Comparison of ENCODE assay signal across 1 cellular context in genomic region chr1:98053471-98054366, GRCh38.
TF ChIP-seq lines count a peak whose summit lies in the region.

No MANE protein-coding gene starts in this region.

TF ChIP-seq in WTC11, 78 proteins besides CTCF, POLR2A, EP300 and RAD21 (continued from another document and continues in another):
- TF ChIP-seq AFF4 (CRISPR knock-in tag; IDR thresholded peaks at IDR 0.05; ENCODE audit: borderline replicate concordance) (no peak), NFE2L1 (CRISPR knock-in tag; IDR thresholded peaks at IDR 0.05) (no peak), CDX4 (CRISPR knock-in tag; IDR thresholded peaks at IDR 0.05; ENCODE audit: borderline replicate concordance) (no peak), CREM (CRISPR knock-in tag; IDR thresholded peaks at IDR 0.05) (no peak), FOXP1 (CRISPR knock-in tag; IDR thresholded peaks at IDR 0.05; ENCODE audit: borderline replicate concordance) (peak; percentile 60; the same call in 1 of the 2 replicates), TP53 (CRISPR knock-in tag; IDR thresholded peaks at IDR 0.05) (no peak), STAT6 (CRISPR knock-in tag; conservative IDR thresholded peaks at IDR 0.05; ENCODE audit: low read depth) (no peak), HMGA2 (CRISPR knock-in tag; IDR thresholded peaks at IDR 0.05) (no peak), CREB1 (CRISPR knock-in tag; IDR thresholded peaks at IDR 0.05) (no peak), CBFB (CRISPR knock-in tag; IDR thresholded peaks at IDR 0.05; ENCODE audit: low read depth) (no peak), PREB (CRISPR knock-in tag; IDR thresholded peaks at IDR 0.05; ENCODE audit: borderline replicate concordance) (no peak), PRDM15 (CRISPR knock-in tag; IDR thresholded peaks at IDR 0.05) (0 out of 2 replicates have a peak, but pooled peaks have one; percentile 29), MXD4 (CRISPR knock-in tag; IDR thresholded peaks at IDR 0.05; ENCODE audit: borderline replicate concordance) (no peak), TEAD1 (CRISPR knock-in tag; IDR thresholded peaks at IDR 0.05) (no peak), ESRRA (CRISPR knock-in tag; IDR thresholded peaks at IDR 0.05; ENCODE audit: borderline replicate concordance) (no peak), MAX (CRISPR knock-in tag; IDR thresholded peaks at IDR 0.05) (0 out of 2 replicates have a peak, but pooled peaks have one; percentile 26), ZNF423 (CRISPR knock-in tag; IDR thresholded peaks at IDR 0.05) (no peak), ZNF121 (CRISPR knock-in tag; IDR thresholded peaks at IDR 0.05) (peak; percentile 35; the same call in 1 of the 2 replicates), NR2C2 (CRISPR knock-in tag; IDR thresholded peaks at IDR 0.05) (no peak), GTF2I (CRISPR knock-in tag; conservative IDR thresholded peaks at IDR 0.05) (no peak), ZNF263 (CRISPR knock-in tag; IDR thresholded peaks at IDR 0.05; ENCODE audit: low read depth) (peak; percentile 98), E2F5 (CRISPR knock-in tag; IDR thresholded peaks at IDR 0.05) (no peak)
- TF ChIP-seq, protein P1, sequence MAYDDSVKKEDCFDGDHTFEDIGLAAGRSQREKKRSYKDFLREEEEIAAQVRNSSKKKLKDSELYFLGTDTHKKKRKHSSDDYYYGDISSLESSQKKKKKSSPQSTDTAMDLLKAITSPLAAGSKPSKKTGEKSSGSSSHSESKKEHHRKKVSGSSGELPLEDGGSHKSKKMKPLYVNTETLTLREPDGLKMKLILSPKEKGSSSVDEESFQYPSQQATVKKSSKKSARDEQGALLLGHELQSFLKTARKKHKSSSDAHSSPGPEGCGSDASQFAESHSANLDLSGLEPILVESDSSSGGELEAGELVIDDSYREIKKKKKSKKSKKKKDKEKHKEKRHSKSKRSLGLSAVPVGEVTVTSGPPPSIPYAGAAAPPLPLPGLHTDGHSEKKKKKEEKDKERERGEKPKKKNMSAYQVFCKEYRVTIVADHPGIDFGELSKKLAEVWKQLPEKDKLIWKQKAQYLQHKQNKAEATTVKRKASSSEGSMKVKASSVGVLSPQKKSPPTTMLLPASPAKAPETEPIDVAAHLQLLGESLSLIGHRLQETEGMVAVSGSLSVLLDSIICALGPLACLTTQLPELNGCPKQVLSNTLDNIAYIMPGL (CRISPR knock-in tag; IDR thresholded peaks at IDR 0.05), result peak; percentile 78
- TF ChIP-seq, protein P2, sequence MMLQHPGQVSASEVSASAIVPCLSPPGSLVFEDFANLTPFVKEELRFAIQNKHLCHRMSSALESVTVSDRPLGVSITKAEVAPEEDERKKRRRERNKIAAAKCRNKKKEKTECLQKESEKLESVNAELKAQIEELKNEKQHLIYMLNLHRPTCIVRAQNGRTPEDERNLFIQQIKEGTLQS (CRISPR knock-in tag; conservative IDR thresholded peaks at IDR 0.05), result no peak
- TF ChIP-seq, protein P3, sequence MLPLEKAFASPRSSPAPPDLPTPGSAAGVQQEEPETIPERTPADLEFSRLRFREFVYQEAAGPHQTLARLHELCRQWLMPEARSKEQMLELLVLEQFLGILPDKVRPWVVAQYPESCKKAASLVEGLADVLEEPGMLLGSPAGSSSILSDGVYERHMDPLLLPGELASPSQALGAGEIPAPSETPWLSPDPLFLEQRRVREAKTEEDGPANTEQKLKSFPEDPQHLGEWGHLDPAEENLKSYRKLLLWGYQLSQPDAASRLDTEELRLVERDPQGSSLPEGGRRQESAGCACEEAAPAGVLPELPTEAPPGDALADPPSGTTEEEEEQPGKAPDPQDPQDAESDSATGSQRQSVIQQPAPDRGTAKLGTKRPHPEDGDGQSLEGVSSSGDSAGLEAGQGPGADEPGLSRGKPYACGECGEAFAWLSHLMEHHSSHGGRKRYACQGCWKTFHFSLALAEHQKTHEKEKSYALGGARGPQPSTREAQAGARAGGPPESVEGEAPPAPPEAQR (CRISPR knock-in tag; IDR thresholded peaks at IDR 0.05), result no peak
- TF ChIP-seq, protein P4, sequence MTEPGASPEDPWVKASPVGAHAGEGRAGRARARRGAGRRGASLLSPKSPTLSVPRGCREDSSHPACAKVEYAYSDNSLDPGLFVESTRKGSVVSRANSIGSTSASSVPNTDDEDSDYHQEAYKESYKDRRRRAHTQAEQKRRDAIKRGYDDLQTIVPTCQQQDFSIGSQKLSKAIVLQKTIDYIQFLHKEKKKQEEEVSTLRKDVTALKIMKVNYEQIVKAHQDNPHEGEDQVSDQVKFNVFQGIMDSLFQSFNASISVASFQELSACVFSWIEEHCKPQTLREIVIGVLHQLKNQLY (CRISPR knock-in tag; IDR thresholded peaks at IDR 0.05), result no peak
- TF ChIP-seq, protein P5, sequence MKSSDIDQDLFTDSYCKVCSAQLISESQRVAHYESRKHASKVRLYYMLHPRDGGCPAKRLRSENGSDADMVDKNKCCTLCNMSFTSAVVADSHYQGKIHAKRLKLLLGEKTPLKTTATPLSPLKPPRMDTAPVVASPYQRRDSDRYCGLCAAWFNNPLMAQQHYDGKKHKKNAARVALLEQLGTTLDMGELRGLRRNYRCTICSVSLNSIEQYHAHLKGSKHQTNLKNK (CRISPR knock-in tag; IDR thresholded peaks at IDR 0.05), result no peak
- TF ChIP-seq, protein P6, sequence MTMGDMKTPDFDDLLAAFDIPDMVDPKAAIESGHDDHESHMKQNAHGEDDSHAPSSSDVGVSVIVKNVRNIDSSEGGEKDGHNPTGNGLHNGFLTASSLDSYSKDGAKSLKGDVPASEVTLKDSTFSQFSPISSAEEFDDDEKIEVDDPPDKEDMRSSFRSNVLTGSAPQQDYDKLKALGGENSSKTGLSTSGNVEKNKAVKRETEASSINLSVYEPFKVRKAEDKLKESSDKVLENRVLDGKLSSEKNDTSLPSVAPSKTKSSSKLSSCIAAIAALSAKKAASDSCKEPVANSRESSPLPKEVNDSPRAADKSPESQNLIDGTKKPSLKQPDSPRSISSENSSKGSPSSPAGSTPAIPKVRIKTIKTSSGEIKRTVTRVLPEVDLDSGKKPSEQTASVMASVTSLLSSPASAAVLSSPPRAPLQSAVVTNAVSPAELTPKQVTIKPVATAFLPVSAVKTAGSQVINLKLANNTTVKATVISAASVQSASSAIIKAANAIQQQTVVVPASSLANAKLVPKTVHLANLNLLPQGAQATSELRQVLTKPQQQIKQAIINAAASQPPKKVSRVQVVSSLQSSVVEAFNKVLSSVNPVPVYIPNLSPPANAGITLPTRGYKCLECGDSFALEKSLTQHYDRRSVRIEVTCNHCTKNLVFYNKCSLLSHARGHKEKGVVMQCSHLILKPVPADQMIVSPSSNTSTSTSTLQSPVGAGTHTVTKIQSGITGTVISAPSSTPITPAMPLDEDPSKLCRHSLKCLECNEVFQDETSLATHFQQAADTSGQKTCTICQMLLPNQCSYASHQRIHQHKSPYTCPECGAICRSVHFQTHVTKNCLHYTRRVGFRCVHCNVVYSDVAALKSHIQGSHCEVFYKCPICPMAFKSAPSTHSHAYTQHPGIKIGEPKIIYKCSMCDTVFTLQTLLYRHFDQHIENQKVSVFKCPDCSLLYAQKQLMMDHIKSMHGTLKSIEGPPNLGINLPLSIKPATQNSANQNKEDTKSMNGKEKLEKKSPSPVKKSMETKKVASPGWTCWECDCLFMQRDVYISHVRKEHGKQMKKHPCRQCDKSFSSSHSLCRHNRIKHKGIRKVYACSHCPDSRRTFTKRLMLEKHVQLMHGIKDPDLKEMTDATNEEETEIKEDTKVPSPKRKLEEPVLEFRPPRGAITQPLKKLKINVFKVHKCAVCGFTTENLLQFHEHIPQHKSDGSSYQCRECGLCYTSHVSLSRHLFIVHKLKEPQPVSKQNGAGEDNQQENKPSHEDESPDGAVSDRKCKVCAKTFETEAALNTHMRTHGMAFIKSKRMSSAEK (CRISPR knock-in tag; IDR thresholded peaks at IDR 0.05; ENCODE audit: borderline replicate concordance), result no peak
- TF ChIP-seq, protein P7, sequence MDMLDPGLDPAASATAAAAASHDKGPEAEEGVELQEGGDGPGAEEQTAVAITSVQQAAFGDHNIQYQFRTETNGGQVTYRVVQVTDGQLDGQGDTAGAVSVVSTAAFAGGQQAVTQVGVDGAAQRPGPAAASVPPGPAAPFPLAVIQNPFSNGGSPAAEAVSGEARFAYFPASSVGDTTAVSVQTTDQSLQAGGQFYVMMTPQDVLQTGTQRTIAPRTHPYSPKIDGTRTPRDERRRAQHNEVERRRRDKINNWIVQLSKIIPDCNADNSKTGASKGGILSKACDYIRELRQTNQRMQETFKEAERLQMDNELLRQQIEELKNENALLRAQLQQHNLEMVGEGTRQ (CRISPR knock-in tag; IDR thresholded peaks at IDR 0.05), result no peak
